In genomic region chr15:49832421-49832980, GRCh38 we compare ENCODE assay signal across 10 cellular contexts.
A peak's percentile ranks its signal among the peaks of the same experiment; 100 is the strongest.
DNase-seq lines count a peak whose midpoint lies in the region; ATAC-seq, FAIRE-seq and TF ChIP-seq lines count a peak whose summit lies in the region.
"Had no signal": no experiment of that assay in that cellular context is flagged by ENCODE, and none has a peak within 500 bp of the region (broad histone marks: within the 10 kb centered on the region; RNA-seq: fewer than 3 reads in every experiment).

No MANE protein-coding gene starts in this region.

- H3K4me2 ChIP-seq in K562 (ENCODE audit: insufficient read depth, low read length): no peak overlapping the region

- intact Hi-C loops in K562 (cut with micrococcal nuclease): no loop called here
- intact Hi-C loops in CD4-positive, alpha-beta memory T cell (cut with micrococcal nuclease): no loop called here

- no peaks in the 10 kb centered on the region for H3K9me1 ChIP-seq in K562 (ENCODE audit: control insufficient read depth, insufficient read depth, low read length)

- no peaks in the 10 kb centered on the region for H3K36me3 ChIP-seq in K562 (ENCODE audit: control insufficient read depth, insufficient read depth, low read length)
- H3K36me3 ChIP-seq in CD4-positive, alpha-beta memory T cell (ENCODE audit: insufficient read depth, low read length): no peaks in the 10 kb centered on the region

- BruUV-seq in K562 (replicated peaks; lab: Mats Ljungman, UMichigan): no TSS peak

- no peaks in the 10 kb centered on the region for H3K4me1 Mint-ChIP-seq in CD4-positive, alpha-beta memory T cell

- H3K9me3 Mint-ChIP-seq in CD4-positive, alpha-beta memory T cell: peaks cover 0 to 8% (median 3%) of the 10 kb centered on the region in 8 donors

- H3K36me3 Mint-ChIP-seq in CD4-positive, alpha-beta memory T cell: no peaks in the 10 kb centered on the region

- TF ChIP-seq RAD21 in K562 (CRISPR knock-in tag; conservative IDR thresholded peaks at IDR 0.05 in 1 of 2, IDR thresholded peaks at IDR 0.05 in 1 of 2): peak; percentile 30 to 57; a peak in 3 of 4 replicates

- 2% methylated on average over 10 of the region's 10 CpGs for WGBS in K562 (ENCODE audit: insufficient coverage, low coverage, missing lambda C conversion rate)

- H3K4me1 ChIP-seq in K562 (replicated peaks in 1 of 2; ENCODE audit: control insufficient read depth in 2 of 2, insufficient read depth in 2 of 2, low read length in 2 of 2): no peaks in the 10 kb centered on the region
- H3K4me1 ChIP-seq in CD4-positive, alpha-beta memory T cell (ENCODE audit: insufficient read depth, low read length): no peaks in the 10 kb centered on the region

- CTCF ChIA-PET in K562 (lab: Yijun Ruan, JAX; ENCODE audit: low intra/inter-chr PET ratio): interaction anchor here (0.5 kb wide), 1 partner anchor 1007 kb away, joined by 3 read pairs; no protein-coding TSS in a partner anchor
- CTCF ChIA-PET in CD4-positive, alpha-beta memory T cell (lab: Charles Lee; ENCODE audit: partially characterized antibody): no interaction called here

- peak; percentile 64 for FAIRE-seq in K562 (lab: Jason Lieb, UNC)

- no peak for TF ChIP-seq POLR2A in K562 (conservative IDR thresholded peaks at IDR 0.05)

- H3K27ac ChIP-seq in K562 (ENCODE audit: extremely low read depth, low read depth, low read length): no peak overlapping the region
- H3K27ac ChIP-seq in CD4-positive, alpha-beta memory T cell (ENCODE audit: low read depth, low read length): no peak overlapping the region

- ATAC-seq in K562: peak; percentile 89

- no peak overlapping the region for H3K4me3 Mint-ChIP-seq in CD4-positive, alpha-beta memory T cell

- H2AFZ ChIP-seq in K562 (ENCODE audit: low read depth, low read length): no peak overlapping the region

- H3K9ac ChIP-seq in K562 (ENCODE audit: insufficient read depth in 1 of 2, low read depth in 2 of 2, low read length in 2 of 2): no peak overlapping the region

- H3K27me3 ChIP-seq in K562 (ENCODE audit: control insufficient read depth in 2 of 2, insufficient read depth in 2 of 2, low read length in 2 of 2): no peaks in the 10 kb centered on the region
- H3K27me3 ChIP-seq in CD4-positive, alpha-beta memory T cell (ENCODE audit: insufficient read depth, low read length): no peaks in the 10 kb centered on the region

- H4K20me1 ChIP-seq in K562 (replicated peaks; ENCODE audit: control insufficient read depth, insufficient read depth, low read length): no peaks in the 10 kb centered on the region

- in situ Hi-C loops in Caki2 (cut with HindIII; ENCODE audit: low pct_unique_long_range_greater_than_20kb, low sequenced_read_pairs): no loop called here
- in situ Hi-C loops in K562 (cut with MboI): no loop called here

- no peaks in the 10 kb centered on the region for H3K27me3 Mint-ChIP-seq in CD4-positive, alpha-beta memory T cell

- H3K9me3 ChIP-seq in K562 (replicated peaks; ENCODE audit: control insufficient read depth, insufficient read depth, low read depth, low read length): no peaks in the 10 kb centered on the region
- H3K9me3 ChIP-seq in CD4-positive, alpha-beta memory T cell (ENCODE audit: control insufficient read depth in 1 of 2, low read length in 2 of 2): no peaks in the 10 kb centered on the region

- H3K27ac Mint-ChIP-seq in CD4-positive, alpha-beta memory T cell: no peak overlapping the region

- no peaks in the 10 kb centered on the region for H3K79me2 ChIP-seq in K562 (ENCODE audit: control insufficient read depth, insufficient read depth, low read length)

- no peak overlapping the region for H3K4me3 ChIP-seq in Jurkat, Clone E6-1 (ENCODE audit: low read length)
- no peak overlapping the region for H3K4me3 ChIP-seq in K562
- no peak overlapping the region for H3K4me3 ChIP-seq in CD4-positive, alpha-beta memory T cell (ENCODE audit: low read length in 2 of 2)

- POLR2A ChIA-PET in K562 (lab: Yijun Ruan, JAX): no interaction called here
- POLR2A ChIA-PET in CD4-positive, alpha-beta memory T cell (lab: Charles Lee; ENCODE audit: partially characterized antibody): no interaction called here

- no peak for TF ChIP-seq EP300 in K562 (IDR thresholded peaks at IDR 0.05; ENCODE audit: low read length)

- DNase-seq in Caki2 (ENCODE audit: low read depth) (peak; percentile 4), K562 (ENCODE audit: extremely low read depth in 1 of 4, low spot score in 3 of 4) (peak in 2 of 4 experiments; percentile 11 to 14), left kidney (ENCODE audit: low read depth, low spot score) (peak; percentile 66), NCI-H2029 (lab: John Stamatoyannopoulos, UW) (no peak), activated T-cell treated with anti-CD3 and anti-CD28 coated beads for 4 hours (no peak), SW 1271 (lab: John Stamatoyannopoulos, UW) (no peak)
- DNase-seq in Jurkat, Clone E6-1 (ENCODE audit: low read depth, low spot score): peak; percentile 19
- DNase-seq in CD4-positive, alpha-beta memory T cell: no peak
- DNase-seq: foreskin melanocyte; stimulated activated CD4-positive, alpha-beta T cell treated with anti-CD3 and anti-CD28 coated beads, Interleukin-2, amount 100 ng/mL, for 24 hours had no signal

- TF ChIP-seq CTCF in K562 (IDR thresholded peaks at IDR 0.05 in 2 of 3, conservative IDR thresholded peaks at IDR 0.05 in 1 of 3; ENCODE audit: insufficient read depth in 2 of 3, low read depth in 1 of 3, low read length in 3 of 3): peak; percentile 37 to 51 (median 50); a peak in 4 of 6 replicates

TF ChIP-seq in K562, 482 proteins besides CTCF, POLR2A, EP300 and RAD21:
- no peak for TF ChIP-seq NONO (IDR thresholded peaks at IDR 0.05; ENCODE audit: low read depth in 2 of 2, low read length in 1 of 2)
- no peak for TF ChIP-seq NFIX (CRISPR knock-in tag; IDR thresholded peaks at IDR 0.05; ENCODE audit: low read depth)
- no peak for TF ChIP-seq HOXB6 (CRISPR knock-in tag; IDR thresholded peaks at IDR 0.05; ENCODE audit: borderline replicate concordance)
- TF ChIP-seq ZC3H4 (CRISPR knock-in tag; IDR thresholded peaks at IDR 0.05; ENCODE audit: borderline replicate concordance): no peak
- no peak for TF ChIP-seq SMAD4 (CRISPR knock-in tag; conservative IDR thresholded peaks at IDR 0.05)
- no peak for TF ChIP-seq FOS (IDR thresholded peaks at IDR 0.05; ENCODE audit: extremely low read depth, insufficient read length)
- no peak for TF ChIP-seq ZNF140 (CRISPR knock-in tag; IDR thresholded peaks at IDR 0.05)

Comparison
In these comparisons a context has a peak if more than half of its experiments do, and no peak if none do; other contexts are left out.
1. DNase-seq: peak in Caki2 (single experiment), Jurkat, Clone E6-1 (single experiment) and left kidney (single experiment); none in NCI-H2029 (single experiment), CD4-positive, alpha-beta memory T cell (0 of 5), activated T-cell treated with anti-CD3 and anti-CD28 coated beads for 4 hours (single experiment) and SW 1271 (0 of 2).